15 cellular contexts compared by ENCODE assay signal in the genomic region with DNA sequence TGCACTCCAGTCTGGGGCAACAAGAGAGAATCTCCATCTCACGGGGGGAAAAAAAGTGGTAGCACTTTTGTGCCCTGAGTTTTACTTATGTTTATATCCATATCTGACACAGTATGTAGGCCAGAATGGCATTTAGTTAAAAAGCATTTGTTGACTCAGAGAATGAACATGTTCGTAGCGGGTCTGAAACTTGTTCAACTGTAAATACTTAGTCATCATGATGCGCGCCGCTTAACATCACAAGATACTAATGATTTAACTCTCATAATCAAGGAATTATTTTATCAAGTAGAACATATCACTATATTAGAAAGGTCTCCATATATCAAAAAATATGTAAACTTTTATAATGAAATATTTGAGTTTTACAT. TPM values are rescaled to one million over a fixed set of nuclear protein-coding genes. Genes with fewer than 3 reads are reported as not detected.
A peak's percentile ranks its signal among the peaks of the same experiment; 100 is the strongest.
DNase-seq lines count a peak whose midpoint lies in the region; ATAC-seq and TF ChIP-seq lines count a peak whose summit lies in the region.
"Had no signal": no experiment of that assay in that cellular context is flagged by ENCODE, and none has a peak within 500 bp of the region (broad histone marks: within the 10 kb centered on the region; RNA-seq: fewer than 3 reads in every experiment).

No MANE protein-coding gene starts in this region.

- H3K4me3 ChIP-seq in brain microvascular endothelial cell (ENCODE audit: low read depth, low read length) (no peak overlapping the region), smooth muscle cell (no peak overlapping the region), right atrium auricular region (no peak overlapping the region)

- H3K4me2 ChIP-seq in smooth muscle cell: peak overlapping the region; percentile 53

- ATAC-seq in activated CD4-positive, alpha-beta T cell treated with anti-CD3 and anti-CD28 coated beads for 36 hours: peak; percentile 55
- ATAC-seq in foreskin keratinocyte (peak; percentile 78), GM21717 (IDR thresholded peaks at IDR 0.05; ENCODE audit: unreplicated experiment) (no peak)

- DNase-seq in activated CD4-positive, alpha-beta T cell treated with anti-CD3 and anti-CD28 coated beads for 36 hours: peak; percentile 13
- DNase-seq in activated CD4-positive, alpha-beta T cell treated with anti-CD3 and anti-CD28 coated beads for 1 hour: no peak
- peak; percentile 54 for DNase-seq in brain microvascular endothelial cell
- peak; percentile 67 to 80 for DNase-seq in foreskin keratinocyte
- no peak for DNase-seq in smooth muscle cell (lab: John Stamatoyannopoulos, UW; ENCODE audit: unreplicated experiment)
- no peak for DNase-seq in right atrium auricular region (ENCODE audit: low spot score)
- no peak for DNase-seq in NCI-H748 (lab: John Stamatoyannopoulos, UW; ENCODE audit: unreplicated experiment)
- DNase-seq: 8988T, activated gamma-delta T cell, Karpas-422, NCI-H1694 treated with DMSO at 0.1 percent for 48 hours, occipital lobe, SIG-M5 had no signal

- no peaks in the 10 kb centered on the region for H3K9me3 Mint-ChIP-seq in activated CD4-positive, alpha-beta T cell treated with anti-CD3 and anti-CD28 coated beads for 36 hours (ENCODE audit: low read depth)

- H3K27me3 ChIP-seq in brain microvascular endothelial cell (replicated peaks) (no peaks in the 10 kb centered on the region), foreskin keratinocyte (no peaks in the 10 kb centered on the region), smooth muscle cell (ENCODE audit: low read depth) (no peaks in the 10 kb centered on the region), right atrium auricular region (no peaks in the 10 kb centered on the region)

- CTCF ChIA-PET in activated CD4-positive, alpha-beta T cell treated with anti-CD3 and anti-CD28 coated beads for 36 hours (lab: Charles Lee): interaction anchor here (0.7 kb wide), 1 partner anchor 12 kb away, joined by 4 read pairs; no protein-coding TSS in a partner anchor

- POLR2A ChIA-PET in activated CD4-positive, alpha-beta T cell treated with anti-CD3 and anti-CD28 coated beads for 36 hours (lab: Charles Lee): no interaction called here

- peaks cover 45% of the 10 kb centered on the region for H3K79me2 ChIP-seq in smooth muscle cell (ENCODE audit: low read depth)

- peak overlapping the region; percentile 20 for H3K9ac ChIP-seq in smooth muscle cell (ENCODE audit: low read depth)

- intact Hi-C loops in activated CD4-positive, alpha-beta T cell treated with anti-CD3 and anti-CD28 coated beads for 36 hours (cut with DNase I, micrococcal nuclease): no loop called here

- H3K36me3 ChIP-seq in brain microvascular endothelial cell (replicated peaks): no peaks in the 10 kb centered on the region
- no peaks in the 10 kb centered on the region for H3K36me3 ChIP-seq in smooth muscle cell (ENCODE audit: low read depth)
- H3K36me3 ChIP-seq in right atrium auricular region: no peaks in the 10 kb centered on the region

- H3K4me1 ChIP-seq in foreskin keratinocyte (peaks cover 11% of the 10 kb centered on the region), smooth muscle cell (ENCODE audit: low read depth) (peaks cover 9% of the 10 kb centered on the region), right atrium auricular region (peaks cover 0 to 11% of the 10 kb centered on the region in 2 donors)
- H3K4me1 ChIP-seq: Caco-2 had no signal

- no peak overlapping the region for H3K27ac Mint-ChIP-seq in activated CD4-positive, alpha-beta T cell treated with anti-CD3 and anti-CD28 coated beads for 36 hours

- peaks cover 4% of the 10 kb centered on the region for H3F3A ChIP-seq in smooth muscle cell (ENCODE audit: low read depth)

- H3K27me3 Mint-ChIP-seq in activated CD4-positive, alpha-beta T cell treated with anti-CD3 and anti-CD28 coated beads for 36 hours: no peaks in the 10 kb centered on the region

- WGBS in smooth muscle cell (ENCODE audit: low lambda C conversion rate): 55% methylated on average over 6 of the region's 6 CpGs

- H3K27ac ChIP-seq in brain microvascular endothelial cell (peak overlapping the region; percentile 77), foreskin keratinocyte (peak overlapping the region; percentile 81), smooth muscle cell (ENCODE audit: low read depth) (peak overlapping the region; percentile 89), right atrium auricular region (no peak overlapping the region)

- H3K9me3 ChIP-seq in smooth muscle cell (replicated peaks; ENCODE audit: low read depth): no peaks in the 10 kb centered on the region
- no peaks in the 10 kb centered on the region for H3K9me3 ChIP-seq in right atrium auricular region
- H3K9me3 ChIP-seq: Caco-2 had no signal

- TF ChIP-seq CTCF in brain microvascular endothelial cell (IDR thresholded peaks at IDR 0.05; ENCODE audit: low read depth, low read length, missing control alignments): no peak
- TF ChIP-seq CTCF in foreskin keratinocyte (conservative IDR thresholded peaks at IDR 0.05): no peak
- TF ChIP-seq CTCF in smooth muscle cell (IDR thresholded peaks at IDR 0.05; ENCODE audit: borderline replicate concordance, insufficient read depth, poor library complexity, severe bottlenecking): no peak
- no peak for TF ChIP-seq CTCF in right atrium auricular region (IDR thresholded peaks at IDR 0.05)

- in situ Hi-C loops in brain microvascular endothelial cell (cut with HindIII; ENCODE audit: low pct_ligation_motif_present, low sequenced_read_pairs): no loop called here

- H3K36me3 Mint-ChIP-seq in activated CD4-positive, alpha-beta T cell treated with anti-CD3 and anti-CD28 coated beads for 36 hours (ENCODE audit: low read depth): peaks cover 1% of the 10 kb centered on the region

- no peak overlapping the region for H3K4me3 Mint-ChIP-seq in activated CD4-positive, alpha-beta T cell treated with anti-CD3 and anti-CD28 coated beads for 36 hours

- no peak overlapping the region for H2AFZ ChIP-seq in smooth muscle cell (ENCODE audit: low read depth)

- H4K20me1 ChIP-seq in smooth muscle cell (ENCODE audit: low read depth): peaks cover 86% of the 10 kb centered on the region

- H3K4me1 Mint-ChIP-seq in activated CD4-positive, alpha-beta T cell treated with anti-CD3 and anti-CD28 coated beads for 36 hours: peaks cover 16% of the 10 kb centered on the region

RNA-seq across cellular contexts. Expression of a gene that starts 55.3 kb away (rescaled TPM):
- total RNA-seq in activated CD4-positive, alpha-beta T cell treated with anti-CD3 and anti-CD28 coated beads for 36 hours: 1 to 10 TPM; 1.6 to 1.7 TPM
- total RNA-seq in foreskin keratinocyte (0.25 and 0.37 TPM in 2 replicates), smooth muscle cell (1.0 and 2.1 TPM in 2 replicates), right atrium auricular region (1 to 10 TPM; 1.0 to 2.6 TPM)
- polyA plus RNA-seq in foreskin keratinocyte (0.08 and 0.13 TPM in 2 replicates), smooth muscle cell (3.9 and 4.0 TPM in 2 replicates)

RNA-seq across cellular contexts. Expression of a gene that starts 58.5 kb away (rescaled TPM):
- total RNA-seq in activated CD4-positive, alpha-beta T cell treated with anti-CD3 and anti-CD28 coated beads for 36 hours: 10 to 100 TPM; 39.6 to 43.2 TPM
- total RNA-seq in foreskin keratinocyte (18.6 and 20.2 TPM in 2 replicates), smooth muscle cell (17.6 and 20.2 TPM in 2 replicates), right atrium auricular region (10 to 100 TPM; 21.3 to 26.4 TPM)
- polyA plus RNA-seq in foreskin keratinocyte (3.9 and 4.9 TPM in 2 replicates), smooth muscle cell (25.0 and 34.3 TPM in 2 replicates)

Comparison
In these comparisons a context has a peak if more than half of its experiments do, and no peak if none do; other contexts are left out.
1. DNase-seq: peak in activated CD4-positive, alpha-beta T cell treated with anti-CD3 and anti-CD28 coated beads for 36 hours (single experiment), brain microvascular endothelial cell (single experiment) and foreskin keratinocyte (2 of 2); none in activated CD4-positive, alpha-beta T cell treated with anti-CD3 and anti-CD28 coated beads for 1 hour (single experiment), smooth muscle cell (single experiment), right atrium auricular region (single experiment) and NCI-H748 (single experiment).
2. H3K27ac ChIP-seq: peak in brain microvascular endothelial cell (single experiment), foreskin keratinocyte (single experiment) and smooth muscle cell (single experiment); none in right atrium auricular region (0 of 2).